18 cellular contexts compared by ENCODE assay signal in the genomic region with DNA sequence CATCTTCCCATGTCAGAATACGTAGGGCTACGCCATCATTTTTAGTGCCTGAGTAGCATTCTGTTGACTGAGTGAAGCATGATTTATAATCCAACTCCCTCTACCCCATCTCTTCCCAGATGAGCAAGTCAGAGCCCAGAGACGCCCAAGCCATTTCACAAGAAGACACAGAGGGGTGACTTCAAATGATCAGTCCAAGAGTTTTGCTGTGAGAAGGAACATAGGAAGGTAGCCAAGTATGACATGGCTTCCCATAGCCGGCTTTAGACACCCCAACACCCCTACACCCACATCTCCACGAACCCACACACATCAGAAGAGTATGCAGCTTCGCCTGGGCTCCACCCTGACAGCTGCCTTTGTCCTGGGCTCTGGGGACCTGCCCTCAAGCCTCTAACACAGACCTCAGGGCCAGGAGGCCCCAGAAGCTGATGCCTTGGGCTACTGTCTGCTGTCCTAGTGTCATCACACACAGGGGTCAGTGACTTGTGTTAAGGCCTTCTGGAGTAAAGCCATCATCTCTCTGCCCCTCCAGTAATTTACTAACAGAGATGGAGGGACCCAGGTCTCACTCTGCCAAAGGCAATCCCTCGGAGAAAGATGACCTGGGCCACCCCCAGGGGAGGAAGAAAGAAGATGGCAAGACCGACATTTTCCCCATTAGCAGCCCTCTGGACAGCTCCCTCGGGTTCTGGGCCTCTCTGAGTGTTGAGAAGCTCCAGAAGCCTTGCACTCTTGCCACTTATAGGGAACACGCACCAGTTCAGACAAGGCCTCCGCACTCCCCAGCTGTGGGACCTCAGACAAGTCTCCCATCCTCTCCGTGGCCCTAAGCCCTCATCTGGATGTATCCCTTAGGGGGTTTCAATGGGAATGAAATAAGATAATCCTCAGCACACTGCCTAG. TPM values are rescaled to one million over a fixed set of nuclear protein-coding genes. Genes with fewer than 3 reads are reported as not detected.
DNase-seq lines count a peak whose midpoint lies in the region; ATAC-seq and TF ChIP-seq lines count a peak whose summit lies in the region.
"Had no signal": no experiment of that assay in that cellular context is flagged by ENCODE, and none has a peak within 500 bp of the region (broad histone marks: within the 10 kb centered on the region; RNA-seq: fewer than 3 reads in every experiment).

No MANE protein-coding gene starts in this region.

- H3K9me3 Mint-ChIP-seq in endodermal cell (no peaks in the 10 kb centered on the region), progenitor cell of endocrine pancreas (ENCODE audit: low read depth) (no peaks in the 10 kb centered on the region)
- H3K9me3 Mint-ChIP-seq: activated CD4-positive, alpha-beta T cell treated with anti-CD3 and anti-CD28 coated beads, Interleukin-2, amount 10 ng/mL, durations not matched to agents 7 days and 5 days; activated naive CD4-positive, alpha-beta T cell treated with anti-CD3 and anti-CD28 coated beads for 36 hours; CD4-positive, alpha-beta T cell had no signal

- no peak for TF ChIP-seq EP300 in transverse colon (IDR thresholded peaks at IDR 0.05; ENCODE audit: low read depth)

- TF ChIP-seq POLR2A in heart left ventricle (IDR thresholded peaks at IDR 0.05) (no peak), transverse colon (IDR thresholded peaks at IDR 0.05) (no peak)

- no peak for ATAC-seq in heart left ventricle
- ATAC-seq in Right ventricle myocardium inferior: no peak
- ATAC-seq in HG02588 (IDR thresholded peaks at IDR 0.05; ENCODE audit: unreplicated experiment): no peak

- H3K27me3 Mint-ChIP-seq in endodermal cell (ENCODE audit: insufficient read depth) (no peaks in the 10 kb centered on the region), progenitor cell of endocrine pancreas (no peaks in the 10 kb centered on the region)

- H3K27ac Mint-ChIP-seq in endodermal cell (no peak overlapping the region), progenitor cell of endocrine pancreas (peak overlapping the region; percentile 69)
- H3K27ac Mint-ChIP-seq: activated CD4-positive, alpha-beta T cell treated with anti-CD3 and anti-CD28 coated beads, Interleukin-2, amount 10 ng/mL, durations not matched to agents 7 days and 5 days; activated naive CD4-positive, alpha-beta T cell treated with anti-CD3 and anti-CD28 coated beads for 36 hours; CD4-positive, alpha-beta T cell had no signal

- in situ Hi-C loops in transverse colon (cut with MboI; ENCODE audit: low pct_ligation_motif_present in 1 of 4, low pct_unique_long_range_greater_than_20kb in 1 of 4, low sequenced_read_pairs in 3 of 4): no loop called here

- WGBS in heart left ventricle, 4 donors: 68 to 74% (median 69%) methylated on average over 12 of the region's 12 CpGs
- WGBS in endodermal cell (ENCODE audit: insufficient coverage in 1 of 2, insufficient read length in 1 of 2), 2 experiments: 89 to 94% methylated on average over 8 to 12 of the region's 12 CpGs
- WGBS in transverse colon (ENCODE audit: low coverage in 1 of 2), 2 donors: 66 to 88% methylated on average over 2 to 12 of the region's 12 CpGs

- H3K4me1 ChIP-seq in heart left ventricle (peaks cover 6 to 57% (median 51%) of the 10 kb centered on the region in 12 donors), endodermal cell (ENCODE audit: control insufficient read depth, insufficient read depth, low read length) (peaks cover 10% of the 10 kb centered on the region), transverse colon (peaks cover 37 to 50% (median 44%) of the 10 kb centered on the region in 4 donors)

- H3K36me3 Mint-ChIP-seq in endodermal cell (ENCODE audit: low read depth) (peaks cover 10% of the 10 kb centered on the region), progenitor cell of endocrine pancreas (ENCODE audit: insufficient read depth) (peaks cover 2% of the 10 kb centered on the region)

- H3K4me3 ChIP-seq in heart left ventricle: no peak overlapping the region
- no peak overlapping the region for H3K4me3 ChIP-seq in endodermal cell (ENCODE audit: low read length)
- no peak overlapping the region for H3K4me3 ChIP-seq in transverse colon
- H3K4me3 ChIP-seq: Peyer's patch had no signal

- TF ChIP-seq CTCF in heart left ventricle (IDR thresholded peaks at IDR 0.05) (no peak), endodermal cell (conservative IDR thresholded peaks at IDR 0.05) (no peak), progenitor cell of endocrine pancreas (IDR thresholded peaks at IDR 0.05; ENCODE audit: unreplicated experiment) (no peak), transverse colon (IDR thresholded peaks at IDR 0.05) (no peak)

- H3K4me1 Mint-ChIP-seq in endodermal cell (peaks cover 11% of the 10 kb centered on the region), progenitor cell of endocrine pancreas (ENCODE audit: low read depth) (peaks cover 12% of the 10 kb centered on the region)

- H3K36me3 ChIP-seq in heart left ventricle (peaks cover 0 to 20% (median 16%) of the 10 kb centered on the region in 9 donors), endodermal cell (ENCODE audit: control insufficient read depth, insufficient read depth, low read length) (peaks cover 3% of the 10 kb centered on the region), transverse colon (no peaks in the 10 kb centered on the region)
- H3K36me3 ChIP-seq: Peyer's patch had no signal

- intact Hi-C loops in heart left ventricle (cut with DNase I): no loop called here
- intact Hi-C loops in Right ventricle myocardium inferior (cut with DNase I): no loop called here
- intact Hi-C loops in transverse colon (cut with DNase I; ENCODE audit: low total_unique reads): no loop called here

- no peak overlapping the region for H3K9ac ChIP-seq in endodermal cell (ENCODE audit: extremely low read depth, low read length, poor library complexity, severe bottlenecking)

- DNase-seq in heart left ventricle: peak in 1 of 5 donors; percentile 41
- DNase-seq in Right ventricle myocardium inferior (ENCODE audit: missing footprints): no peak
- DNase-seq in endodermal cell: no peak
- DNase-seq in progenitor cell of endocrine pancreas (ENCODE audit: low spot score, unreplicated experiment): no peak
- DNase-seq in transverse colon: no peak
- DNase-seq in GM19238 (ENCODE audit: insufficient read length, low spot score): no peak
- no peak for DNase-seq in NCI-H748 (lab: John Stamatoyannopoulos, UW; ENCODE audit: unreplicated experiment)
- DNase-seq: 8988T; activated CD4-positive, alpha-beta T cell treated with anti-CD3 and anti-CD28 coated beads, Interleukin-2, amount 10 ng/mL, durations not matched to agents 7 days and 5 days; activated naive CD4-positive, alpha-beta T cell treated with anti-CD3 and anti-CD28 coated beads for 36 hours; CD4-positive, alpha-beta T cell; DMS79; H7; NCI-H1105 treated with DMSO at 0.1 percent for 48 hours; NCI-H774; Peyer's patch; stimulated activated CD4-positive, alpha-beta T cell treated with anti-CD3 and anti-CD28 coated beads, Interleukin-4, amount 100 ng/mL, for 1 hour had no signal

- H3K9me3 ChIP-seq in heart left ventricle: no peaks in the 10 kb centered on the region
- no peaks in the 10 kb centered on the region for H3K9me3 ChIP-seq in endodermal cell (ENCODE audit: control insufficient read depth, low read length)
- H3K9me3 ChIP-seq in transverse colon: no peaks in the 10 kb centered on the region
- H3K9me3 ChIP-seq: Peyer's patch had no signal

- H3K27ac ChIP-seq in heart left ventricle (peak overlapping the region in 10 of 12 donors; percentile 92 to 100 (median 97)), endodermal cell (ENCODE audit: low read depth, low read length) (peak overlapping the region; percentile 51), transverse colon (peak overlapping the region; percentile 88 to 98 (median 92))

- H3K4me3 Mint-ChIP-seq in endodermal cell (no peak overlapping the region), progenitor cell of endocrine pancreas (ENCODE audit: low read depth) (no peak overlapping the region)
- H3K4me3 Mint-ChIP-seq: activated CD4-positive, alpha-beta T cell treated with anti-CD3 and anti-CD28 coated beads, Interleukin-2, amount 10 ng/mL, durations not matched to agents 7 days and 5 days; activated naive CD4-positive, alpha-beta T cell treated with anti-CD3 and anti-CD28 coated beads for 36 hours; CD4-positive, alpha-beta T cell had no signal

- H3K27me3 ChIP-seq in heart left ventricle: no peaks in the 10 kb centered on the region
- H3K27me3 ChIP-seq in endodermal cell (ENCODE audit: control insufficient read depth, insufficient read depth, low read length, poor library complexity, severe bottlenecking): no peaks in the 10 kb centered on the region
- no peaks in the 10 kb centered on the region for H3K27me3 ChIP-seq in transverse colon
- H3K27me3 ChIP-seq: Peyer's patch had no signal

RNA-seq across cellular contexts. Expression of a gene that starts 38.7 kb away (rescaled TPM):
- total RNA-seq in heart left ventricle (10 to 100 TPM; 44.6 to 99.3 (median 71.8) TPM), Right ventricle myocardium inferior (86.7 TPM), endodermal cell (10 to 100 TPM; 43.9 to 49.2 TPM), progenitor cell of endocrine pancreas (34.6 and 38.9 TPM in 2 replicates), transverse colon (10 to 100 TPM in 1 of 4 donors, 1 to 10 TPM in 2, under 1 TPM in 1; 0.37 to 11.1 (median 6.5) TPM)
- 100 to 1,000 TPM in 1 of 2 donors, 10 to 100 TPM in 1; 23.9 to 207 TPM for polyA plus RNA-seq in heart left ventricle
- polyA plus RNA-seq in endodermal cell (2013, experiment 1 of 2): 40.1 TPM
- 41.1 TPM for polyA plus RNA-seq in endodermal cell (2013, experiment 2 of 2)
